In the genomic region with DNA sequence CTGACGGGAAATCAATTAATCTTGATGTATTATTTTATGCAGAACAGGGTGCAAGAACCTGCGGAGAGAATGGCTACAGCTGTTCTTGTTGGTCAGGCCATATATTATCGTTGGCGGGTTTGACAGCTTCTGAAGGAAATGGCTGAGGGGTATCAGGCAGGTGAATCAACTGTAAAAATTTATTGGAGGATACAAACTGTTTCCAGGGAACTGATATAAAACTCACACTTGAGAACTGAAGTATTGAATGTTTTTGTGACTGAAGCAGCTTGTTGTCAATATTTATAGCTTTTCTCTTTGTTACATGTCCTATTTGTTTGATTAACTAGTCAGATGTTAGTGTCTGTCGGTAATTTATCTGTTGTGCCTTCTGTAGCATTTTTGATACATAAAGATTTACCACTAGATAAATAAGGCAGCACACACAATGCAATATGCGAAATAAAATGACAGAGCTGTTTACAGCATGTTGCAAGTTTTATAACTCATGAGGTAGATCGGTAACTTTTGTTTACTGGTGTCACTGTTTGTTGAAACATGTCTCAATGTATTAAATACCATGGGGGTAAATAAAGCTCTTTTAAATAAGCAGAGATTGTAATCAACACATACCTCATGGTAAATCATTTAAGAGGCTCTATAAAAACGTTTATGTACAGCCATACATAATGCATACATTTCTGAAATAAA, we compare ENCODE assay signal across 20 cellular contexts.
"Had no signal": no experiment of that assay in that cellular context is flagged by ENCODE, and none has a peak within 500 bp of the region (broad histone marks: within the 10 kb centered on the region; RNA-seq: fewer than 3 reads in every experiment).

No MANE protein-coding gene starts in this region.

- H3K4me3 Mint-ChIP-seq: activated naive CD8-positive, alpha-beta T cell treated with anti-CD3 and anti-CD28 coated beads for 36 hours; nephron progenitor cell; type B pancreatic cell; WTC11 had no signal

- FAIRE-seq: astrocyte, keratinocyte had no signal

- H3K27me3 Mint-ChIP-seq: activated naive CD8-positive, alpha-beta T cell treated with anti-CD3 and anti-CD28 coated beads for 36 hours had no signal

- ATAC-seq: foreskin keratinocyte, left colon, right cardiac atrium, WTC11 had no signal

- H3K27ac ChIP-seq: foreskin keratinocyte, parathyroid adenoma, thoracic aorta, vagina had no signal

- H3K79me2 ChIP-seq: parathyroid adenoma had no signal

- H3K9me3 Mint-ChIP-seq: activated naive CD8-positive, alpha-beta T cell treated with anti-CD3 and anti-CD28 coated beads for 36 hours; type B pancreatic cell; WTC11 had no signal

- H3K27ac Mint-ChIP-seq: activated naive CD8-positive, alpha-beta T cell treated with anti-CD3 and anti-CD28 coated beads for 36 hours; nephron progenitor cell; type B pancreatic cell; WTC11 had no signal

- H2AFZ ChIP-seq: parathyroid adenoma had no signal

- H3K36me3 ChIP-seq: thoracic aorta, vagina had no signal

- H3K4me1 ChIP-seq: foreskin keratinocyte, parathyroid adenoma, vagina had no signal

- H3K9ac ChIP-seq: parathyroid adenoma had no signal

- H3K27me3 ChIP-seq: foreskin keratinocyte, vagina had no signal

- DNase-seq: activated naive CD4-positive, alpha-beta T cell; activated naive CD8-positive, alpha-beta T cell treated with anti-CD3 and anti-CD28 coated beads for 36 hours; activated T-cell treated with anti-CD3 and anti-CD28 coated beads, Interleukin-2, amount 50 U/mL, for 1 hour; central memory CD4-positive, alpha-beta T cell; dermis blood vessel endothelial cell; effector memory CD4-positive, alpha-beta T cell; foreskin keratinocyte; left colon; mesenchymal stem cell; nephron progenitor cell; right cardiac atrium; stimulated activated CD4-positive, alpha-beta T cell treated with anti-CD3 and anti-CD28 coated beads, Interleukin-4, amount 100 ng/mL, for 24 hours; stimulated activated naive CD4-positive, alpha-beta T cell treated with Interleukin-2 at 50 U/mL for 16 hours had no signal

- H3K4me1 Mint-ChIP-seq: activated naive CD8-positive, alpha-beta T cell treated with anti-CD3 and anti-CD28 coated beads for 36 hours had no signal

- H3K36me3 Mint-ChIP-seq: activated naive CD8-positive, alpha-beta T cell treated with anti-CD3 and anti-CD28 coated beads for 36 hours; type B pancreatic cell; WTC11 had no signal

- H3K9me3 ChIP-seq: thoracic aorta, vagina had no signal

- H3K4me3 ChIP-seq: thoracic aorta, vagina had no signal
